In genomic region chr7:24821045-24821853, GRCh38 we compare ENCODE assay signal across 1 cellular context.
TF ChIP-seq lines count a peak whose summit lies in the region.

No MANE protein-coding gene starts in this region.

TF ChIP-seq in K562, 482 proteins besides CTCF, POLR2A, EP300 and RAD21 (continued from another document and continues in another):
- TF ChIP-seq MYC (IDR thresholded peaks at IDR 0.05; ENCODE audit: low read depth, low read length) = peak; percentile 30; the same call in 1 of the 2 replicates
- TF ChIP-seq MYC (CRISPR knock-in tag; IDR thresholded peaks at IDR 0.05; ENCODE audit: borderline replicate concordance, low read depth) = no peak
- TF ChIP-seq PTRF (tag; IDR thresholded peaks at IDR 0.05) = 0 out of 2 replicates have a peak, but pooled peaks have one; percentile 15
- TF ChIP-seq ZNF274 (IDR thresholded peaks at IDR 0.05; ENCODE audit: borderline replicate concordance, low read depth, low read length) = no peak
- TF ChIP-seq SNRNP70 (optimal IDR thresholded peaks at IDR 0.05; ENCODE audit: low read depth, low read length) = no peak
- no peak for TF ChIP-seq WHSC1 (IDR thresholded peaks at IDR 0.05; ENCODE audit: low read length)
- no peak for TF ChIP-seq HDAC3 (IDR thresholded peaks at IDR 0.05; ENCODE audit: borderline replicate concordance, partially characterized antibody)
- TF ChIP-seq, protein P1, sequence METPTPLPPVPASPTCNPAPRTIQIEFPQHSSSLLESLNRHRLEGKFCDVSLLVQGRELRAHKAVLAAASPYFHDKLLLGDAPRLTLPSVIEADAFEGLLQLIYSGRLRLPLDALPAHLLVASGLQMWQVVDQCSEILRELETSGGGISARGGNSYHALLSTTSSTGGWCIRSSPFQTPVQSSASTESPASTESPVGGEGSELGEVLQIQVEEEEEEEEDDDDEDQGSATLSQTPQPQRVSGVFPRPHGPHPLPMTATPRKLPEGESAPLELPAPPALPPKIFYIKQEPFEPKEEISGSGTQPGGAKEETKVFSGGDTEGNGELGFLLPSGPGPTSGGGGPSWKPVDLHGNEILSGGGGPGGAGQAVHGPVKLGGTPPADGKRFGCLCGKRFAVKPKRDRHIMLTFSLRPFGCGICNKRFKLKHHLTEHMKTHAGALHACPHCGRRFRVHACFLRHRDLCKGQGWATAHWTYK (CRISPR knock-in tag; IDR thresholded peaks at IDR 0.05) = 0 out of 2 replicates have a peak, but pooled peaks have one; percentile 35
- TF ChIP-seq, protein P2, sequence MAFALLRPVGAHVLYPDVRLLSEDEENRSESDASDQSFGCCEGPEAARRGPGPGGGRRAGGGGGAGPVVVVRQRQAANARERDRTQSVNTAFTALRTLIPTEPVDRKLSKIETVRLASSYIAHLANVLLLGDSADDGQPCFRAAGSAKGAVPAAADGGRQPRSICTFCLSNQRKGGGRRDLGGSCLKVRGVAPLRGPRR (CRISPR knock-in tag; IDR thresholded peaks at IDR 0.05) = no peak
- TF ChIP-seq, protein P3, sequence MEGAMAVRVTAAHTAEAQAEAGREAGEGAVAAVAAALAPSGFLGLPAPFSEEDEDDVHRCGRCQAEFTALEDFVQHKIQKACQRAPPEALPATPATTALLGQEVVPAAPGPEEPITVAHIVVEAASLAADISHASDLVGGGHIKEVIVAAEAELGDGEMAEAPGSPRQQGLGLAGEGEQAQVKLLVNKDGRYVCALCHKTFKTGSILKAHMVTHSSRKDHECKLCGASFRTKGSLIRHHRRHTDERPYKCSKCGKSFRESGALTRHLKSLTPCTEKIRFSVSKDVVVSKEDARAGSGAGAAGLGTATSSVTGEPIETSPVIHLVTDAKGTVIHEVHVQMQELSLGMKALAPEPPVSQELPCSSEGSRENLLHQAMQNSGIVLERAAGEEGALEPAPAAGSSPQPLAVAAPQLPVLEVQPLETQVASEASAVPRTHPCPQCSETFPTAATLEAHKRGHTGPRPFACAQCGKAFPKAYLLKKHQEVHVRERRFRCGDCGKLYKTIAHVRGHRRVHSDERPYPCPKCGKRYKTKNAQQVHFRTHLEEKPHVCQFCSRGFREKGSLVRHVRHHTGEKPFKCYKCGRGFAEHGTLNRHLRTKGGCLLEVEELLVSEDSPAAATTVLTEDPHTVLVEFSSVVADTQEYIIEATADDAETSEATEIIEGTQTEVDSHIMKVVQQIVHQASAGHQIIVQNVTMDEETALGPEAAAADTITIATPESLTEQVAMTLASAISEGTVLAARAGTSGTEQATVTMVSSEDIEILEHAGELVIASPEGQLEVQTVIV (CRISPR knock-in tag; IDR thresholded peaks at IDR 0.05; ENCODE audit: borderline replicate concordance) = no peak
- no peak for TF ChIP-seq GMEB1 (CRISPR knock-in tag; IDR thresholded peaks at IDR 0.05)
- TF ChIP-seq MXD1 (CRISPR knock-in tag; IDR thresholded peaks at IDR 0.05; ENCODE audit: borderline replicate concordance, poor library complexity, severe bottlenecking) = no peak
- TF ChIP-seq ZNF311 (CRISPR knock-in tag; IDR thresholded peaks at IDR 0.05) = 0 out of 2 replicates have a peak, but pooled peaks have one; percentile 36
- no peak for TF ChIP-seq ARHGAP35 (IDR thresholded peaks at IDR 0.05; ENCODE audit: partially characterized antibody)
- TF ChIP-seq PTBP1 (IDR thresholded peaks at IDR 0.05; ENCODE audit: low read depth, low read length) = no peak
- TF ChIP-seq ZNF282 (CRISPR knock-in tag; IDR thresholded peaks at IDR 0.05) = no peak
- TF ChIP-seq, protein P4, sequence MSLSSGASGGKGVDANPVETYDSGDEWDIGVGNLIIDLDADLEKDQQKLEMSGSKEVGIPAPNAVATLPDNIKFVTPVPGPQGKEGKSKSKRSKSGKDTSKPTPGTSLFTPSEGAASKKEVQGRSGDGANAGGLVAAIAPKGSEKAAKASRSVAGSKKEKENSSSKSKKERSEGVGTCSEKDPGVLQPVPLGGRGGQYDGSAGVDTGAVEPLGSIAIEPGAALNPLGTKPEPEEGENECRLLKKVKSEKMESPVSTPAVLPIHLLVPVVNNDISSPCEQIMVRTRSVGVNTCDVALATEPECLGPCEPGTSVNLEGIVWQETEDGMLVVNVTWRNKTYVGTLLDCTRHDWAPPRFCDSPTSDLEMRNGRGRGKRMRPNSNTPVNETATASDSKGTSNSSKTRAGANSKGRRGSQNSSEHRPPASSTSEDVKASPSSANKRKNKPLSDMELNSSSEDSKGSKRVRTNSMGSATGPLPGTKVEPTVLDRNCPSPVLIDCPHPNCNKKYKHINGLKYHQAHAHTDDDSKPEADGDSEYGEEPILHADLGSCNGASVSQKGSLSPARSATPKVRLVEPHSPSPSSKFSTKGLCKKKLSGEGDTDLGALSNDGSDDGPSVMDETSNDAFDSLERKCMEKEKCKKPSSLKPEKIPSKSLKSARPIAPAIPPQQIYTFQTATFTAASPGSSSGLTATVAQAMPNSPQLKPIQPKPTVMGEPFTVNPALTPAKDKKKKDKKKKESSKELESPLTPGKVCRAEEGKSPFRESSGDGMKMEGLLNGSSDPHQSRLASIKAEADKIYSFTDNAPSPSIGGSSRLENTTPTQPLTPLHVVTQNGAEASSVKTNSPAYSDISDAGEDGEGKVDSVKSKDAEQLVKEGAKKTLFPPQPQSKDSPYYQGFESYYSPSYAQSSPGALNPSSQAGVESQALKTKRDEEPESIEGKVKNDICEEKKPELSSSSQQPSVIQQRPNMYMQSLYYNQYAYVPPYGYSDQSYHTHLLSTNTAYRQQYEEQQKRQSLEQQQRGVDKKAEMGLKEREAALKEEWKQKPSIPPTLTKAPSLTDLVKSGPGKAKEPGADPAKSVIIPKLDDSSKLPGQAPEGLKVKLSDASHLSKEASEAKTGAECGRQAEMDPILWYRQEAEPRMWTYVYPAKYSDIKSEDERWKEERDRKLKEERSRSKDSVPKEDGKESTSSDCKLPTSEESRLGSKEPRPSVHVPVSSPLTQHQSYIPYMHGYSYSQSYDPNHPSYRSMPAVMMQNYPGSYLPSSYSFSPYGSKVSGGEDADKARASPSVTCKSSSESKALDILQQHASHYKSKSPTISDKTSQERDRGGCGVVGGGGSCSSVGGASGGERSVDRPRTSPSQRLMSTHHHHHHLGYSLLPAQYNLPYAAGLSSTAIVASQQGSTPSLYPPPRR (CRISPR knock-in tag; IDR thresholded peaks at IDR 0.05; ENCODE audit: borderline replicate concordance) = no peak; the same call in 1 of the 2 replicates
- no peak for TF ChIP-seq ZBTB1 (CRISPR knock-in tag; IDR thresholded peaks at IDR 0.05; ENCODE audit: borderline replicate concordance, low read depth)
- TF ChIP-seq PURB (CRISPR knock-in tag; IDR thresholded peaks at IDR 0.05; ENCODE audit: low read depth) = no peak
- no peak for TF ChIP-seq TRIM25 (IDR thresholded peaks at IDR 0.05; ENCODE audit: borderline replicate concordance)
- TF ChIP-seq SETDB1 (IDR thresholded peaks at IDR 0.05; ENCODE audit: low read length) = no peak
- no peak for TF ChIP-seq GTF2A2 (tag; IDR thresholded peaks at IDR 0.05)
- no peak for TF ChIP-seq ELF2 (CRISPR knock-in tag; IDR thresholded peaks at IDR 0.05)
- TF ChIP-seq, protein P5, sequence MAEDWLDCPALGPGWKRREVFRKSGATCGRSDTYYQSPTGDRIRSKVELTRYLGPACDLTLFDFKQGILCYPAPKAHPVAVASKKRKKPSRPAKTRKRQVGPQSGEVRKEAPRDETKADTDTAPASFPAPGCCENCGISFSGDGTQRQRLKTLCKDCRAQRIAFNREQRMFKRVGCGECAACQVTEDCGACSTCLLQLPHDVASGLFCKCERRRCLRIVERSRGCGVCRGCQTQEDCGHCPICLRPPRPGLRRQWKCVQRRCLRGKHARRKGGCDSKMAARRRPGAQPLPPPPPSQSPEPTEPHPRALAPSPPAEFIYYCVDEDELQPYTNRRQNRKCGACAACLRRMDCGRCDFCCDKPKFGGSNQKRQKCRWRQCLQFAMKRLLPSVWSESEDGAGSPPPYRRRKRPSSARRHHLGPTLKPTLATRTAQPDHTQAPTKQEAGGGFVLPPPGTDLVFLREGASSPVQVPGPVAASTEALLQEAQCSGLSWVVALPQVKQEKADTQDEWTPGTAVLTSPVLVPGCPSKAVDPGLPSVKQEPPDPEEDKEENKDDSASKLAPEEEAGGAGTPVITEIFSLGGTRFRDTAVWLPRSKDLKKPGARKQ (CRISPR knock-in tag; IDR thresholded peaks at IDR 0.05) = no peak
- TF ChIP-seq ARID1B (IDR thresholded peaks at IDR 0.05) = peak; percentile 90
- TF ChIP-seq, protein P6, sequence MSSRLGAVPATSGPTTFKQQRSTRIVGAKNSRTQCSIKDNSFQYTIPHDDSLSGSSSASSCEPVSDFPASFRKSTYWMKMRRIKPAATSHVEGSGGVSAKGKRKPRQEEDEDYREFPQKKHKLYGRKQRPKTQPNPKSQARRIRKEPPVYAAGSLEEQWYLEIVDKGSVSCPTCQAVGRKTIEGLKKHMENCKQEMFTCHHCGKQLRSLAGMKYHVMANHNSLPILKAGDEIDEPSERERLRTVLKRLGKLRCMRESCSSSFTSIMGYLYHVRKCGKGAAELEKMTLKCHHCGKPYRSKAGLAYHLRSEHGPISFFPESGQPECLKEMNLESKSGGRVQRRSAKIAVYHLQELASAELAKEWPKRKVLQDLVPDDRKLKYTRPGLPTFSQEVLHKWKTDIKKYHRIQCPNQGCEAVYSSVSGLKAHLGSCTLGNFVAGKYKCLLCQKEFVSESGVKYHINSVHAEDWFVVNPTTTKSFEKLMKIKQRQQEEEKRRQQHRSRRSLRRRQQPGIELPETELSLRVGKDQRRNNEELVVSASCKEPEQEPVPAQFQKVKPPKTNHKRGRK (tag; IDR thresholded peaks at IDR 0.05) = no peak
- TF ChIP-seq HCFC1 (IDR thresholded peaks at IDR 0.05; ENCODE audit: low read depth, low read length) = no peak
- TF ChIP-seq CEBPB (tag; IDR thresholded peaks at IDR 0.05) = peak; percentile 50
- no peak for TF ChIP-seq KLF13 (tag; IDR thresholded peaks at IDR 0.05; ENCODE audit: borderline replicate concordance, low read depth)
- TF ChIP-seq, protein P7, sequence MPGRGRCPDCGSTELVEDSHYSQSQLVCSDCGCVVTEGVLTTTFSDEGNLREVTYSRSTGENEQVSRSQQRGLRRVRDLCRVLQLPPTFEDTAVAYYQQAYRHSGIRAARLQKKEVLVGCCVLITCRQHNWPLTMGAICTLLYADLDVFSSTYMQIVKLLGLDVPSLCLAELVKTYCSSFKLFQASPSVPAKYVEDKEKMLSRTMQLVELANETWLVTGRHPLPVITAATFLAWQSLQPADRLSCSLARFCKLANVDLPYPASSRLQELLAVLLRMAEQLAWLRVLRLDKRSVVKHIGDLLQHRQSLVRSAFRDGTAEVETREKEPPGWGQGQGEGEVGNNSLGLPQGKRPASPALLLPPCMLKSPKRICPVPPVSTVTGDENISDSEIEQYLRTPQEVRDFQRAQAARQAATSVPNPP (IDR thresholded peaks at IDR 0.05; ENCODE audit: borderline replicate concordance, insufficient read depth, insufficient read length) = no peak
- TF ChIP-seq ESRRA (IDR thresholded peaks at IDR 0.05; ENCODE audit: borderline replicate concordance, low read depth) = peak; percentile 73; the same call in 1 of the 2 replicates
- TF ChIP-seq GABPB1 (CRISPR knock-in tag; IDR thresholded peaks at IDR 0.05) = peak; percentile 76; the same call in 1 of the 2 replicates
- TF ChIP-seq CBFB (CRISPR knock-in tag; IDR thresholded peaks at IDR 0.05) = 0 out of 2 replicates have a peak, but pooled peaks have one; percentile 73
- no peak for TF ChIP-seq DNMT1 (IDR thresholded peaks at IDR 0.05)
- TF ChIP-seq E2F6 (IDR thresholded peaks at IDR 0.05; ENCODE audit: borderline replicate concordance in 1 of 2, extremely low read depth in 1 of 2, insufficient read depth in 1 of 2, insufficient read length in 1 of 2, low read depth in 1 of 2, low read length in 1 of 2, poor library complexity in 1 of 2, severe bottlenecking in 1 of 2) = peak in 1 of 2 experiments; percentile 34
- TF ChIP-seq STAT5A (IDR thresholded peaks at IDR 0.05; ENCODE audit: borderline replicate concordance, low read length) = no peak
- TF ChIP-seq, protein P8, sequence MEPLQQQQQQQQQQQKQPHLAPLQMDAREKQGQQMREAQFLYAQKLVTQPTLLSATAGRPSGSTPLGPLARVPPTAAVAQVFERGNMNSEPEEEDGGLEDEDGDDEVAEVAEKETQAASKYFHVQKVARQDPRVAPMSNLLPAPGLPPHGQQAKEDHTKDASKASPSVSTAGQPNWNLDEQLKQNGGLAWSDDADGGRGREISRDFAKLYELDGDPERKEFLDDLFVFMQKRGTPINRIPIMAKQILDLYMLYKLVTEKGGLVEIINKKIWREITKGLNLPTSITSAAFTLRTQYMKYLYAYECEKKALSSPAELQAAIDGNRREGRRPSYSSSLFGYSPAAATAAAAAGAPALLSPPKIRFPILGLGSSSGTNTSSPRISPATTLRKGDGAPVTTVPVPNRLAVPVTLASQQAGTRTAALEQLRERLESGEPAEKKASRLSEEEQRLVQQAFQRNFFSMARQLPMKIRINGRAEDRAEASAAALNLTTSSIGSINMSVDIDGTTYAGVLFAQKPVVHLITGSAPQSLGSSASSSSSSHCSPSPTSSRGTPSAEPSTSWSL (CRISPR knock-in tag; IDR thresholded peaks at IDR 0.05; ENCODE audit: borderline replicate concordance) = no peak
- peak; percentile 77 for TF ChIP-seq NEUROD1 (IDR thresholded peaks at IDR 0.05; ENCODE audit: borderline replicate concordance, low read depth, low read length, partially characterized antibody)
- no peak for TF ChIP-seq ARID2 (IDR thresholded peaks at IDR 0.05)
